ENCODE assay signal across 23 cellular contexts in genomic region chr4:168291242-168291641, GRCh38.
"Had no signal": no experiment of that assay in that cellular context is flagged by ENCODE, and none has a peak within 500 bp of the region (broad histone marks: within the 10 kb centered on the region; RNA-seq: fewer than 3 reads in every experiment).

No MANE protein-coding gene starts in this region.

- H3K4me1 Mint-ChIP-seq: activated CD4-positive, alpha-beta T cell treated with anti-CD3 and anti-CD28 coated beads for 36 hours had no signal

- H3K27ac Mint-ChIP-seq: activated CD4-positive, alpha-beta memory T cell treated with anti-CD3 and anti-CD28 coated beads, Interleukin-2, amount 10 ng/mL, durations not matched to agents 7 days and 5 days; activated CD4-positive, alpha-beta T cell treated with anti-CD3 and anti-CD28 coated beads for 36 hours; activated naive CD4-positive, alpha-beta T cell treated with anti-CD3 and anti-CD28 coated beads, Interleukin-2, amount 10 ng/mL, durations not matched to agents 7 days and 5 days; activated naive CD8-positive, alpha-beta T cell treated with anti-CD3 and anti-CD28 coated beads for 36 hours; activated T-helper 17 cell treated with anti-CD3 and anti-CD28 coated beads, Interleukin-2, amount 50 U/mL, for 72 hours had no signal

- ATAC-seq: activated CD4-positive, alpha-beta T cell treated with anti-CD3 and anti-CD28 coated beads for 36 hours; activated T-helper 17 cell treated with anti-CD3 and anti-CD28 coated beads, Interleukin-2, amount 50 U/mL, for 72 hours had no signal

- H3K27me3 Mint-ChIP-seq: activated CD4-positive, alpha-beta memory T cell treated with anti-CD3 and anti-CD28 coated beads, Interleukin-2, amount 10 ng/mL, durations not matched to agents 7 days and 5 days; activated CD4-positive, alpha-beta T cell treated with anti-CD3 and anti-CD28 coated beads for 36 hours; activated naive CD4-positive, alpha-beta T cell treated with anti-CD3 and anti-CD28 coated beads, Interleukin-2, amount 10 ng/mL, durations not matched to agents 7 days and 5 days; activated naive CD8-positive, alpha-beta T cell treated with anti-CD3 and anti-CD28 coated beads for 36 hours; activated T-helper 17 cell treated with anti-CD3 and anti-CD28 coated beads, Interleukin-2, amount 50 U/mL, for 72 hours had no signal

- DNase-seq: activated CD4-positive, alpha-beta memory T cell treated with anti-CD3 and anti-CD28 coated beads, Interleukin-2, amount 10 ng/mL, durations not matched to agents 7 days and 5 days; activated CD4-positive, alpha-beta T cell treated with anti-CD3 and anti-CD28 coated beads for 36 hours; activated CD4-positive, alpha-beta T cell treated with anti-CD3 and anti-CD28 coated beads, Interleukin-2, amount 50 U/mL, for 1 hour; activated gamma-delta T cell treated with Interleukin-2 at 50 U/mL for 16 hours; activated naive CD4-positive, alpha-beta T cell treated with anti-CD3 and anti-CD28 coated beads, Interleukin-2, amount 10 ng/mL, durations not matched to agents 7 days and 5 days; activated naive CD8-positive, alpha-beta T cell treated with anti-CD3 and anti-CD28 coated beads for 36 hours; activated T-cell treated with anti-CD3 and anti-CD28 coated beads for 4 hours; activated T-cell treated with anti-CD3 and anti-CD28 coated beads, Interleukin-2, amount 50 U/mL, for 48 hours; brain microvascular endothelial cell; MV-4-11; NCI-H1092 treated with DMSO at 0.1 percent for 48 hours; NCI-H1417 treated with DMSO at 0.1 percent for 48 hours; NCI-H1694 treated with DMSO at 0.1 percent for 48 hours; NCI-H2029 treated with DMSO at 0.1 percent for 48 hours; NCI-H510A treated with DMSO at 0.1 percent for 48 hours; NK-92 treated with Interleukin-12 subunit alpha and Interleukin-12 subunit beta, amount 100 ng/mL, for 24 hours; Peyer's patch; Right ventricle myocardium superior; SJCRH30; SK-N-SH; T-helper 1 cell; WERI-Rb-1 had no signal

- H3K4me3 Mint-ChIP-seq: activated CD4-positive, alpha-beta memory T cell treated with anti-CD3 and anti-CD28 coated beads, Interleukin-2, amount 10 ng/mL, durations not matched to agents 7 days and 5 days; activated CD4-positive, alpha-beta T cell treated with anti-CD3 and anti-CD28 coated beads for 36 hours; activated naive CD4-positive, alpha-beta T cell treated with anti-CD3 and anti-CD28 coated beads, Interleukin-2, amount 10 ng/mL, durations not matched to agents 7 days and 5 days; activated naive CD8-positive, alpha-beta T cell treated with anti-CD3 and anti-CD28 coated beads for 36 hours; activated T-helper 17 cell treated with anti-CD3 and anti-CD28 coated beads, Interleukin-2, amount 50 U/mL, for 72 hours had no signal

- H3K9me3 Mint-ChIP-seq: activated CD4-positive, alpha-beta memory T cell treated with anti-CD3 and anti-CD28 coated beads, Interleukin-2, amount 10 ng/mL, durations not matched to agents 7 days and 5 days; activated naive CD4-positive, alpha-beta T cell treated with anti-CD3 and anti-CD28 coated beads, Interleukin-2, amount 10 ng/mL, durations not matched to agents 7 days and 5 days; activated naive CD8-positive, alpha-beta T cell treated with anti-CD3 and anti-CD28 coated beads for 36 hours; activated T-helper 17 cell treated with anti-CD3 and anti-CD28 coated beads, Interleukin-2, amount 50 U/mL, for 72 hours had no signal
